In the genomic region with DNA sequence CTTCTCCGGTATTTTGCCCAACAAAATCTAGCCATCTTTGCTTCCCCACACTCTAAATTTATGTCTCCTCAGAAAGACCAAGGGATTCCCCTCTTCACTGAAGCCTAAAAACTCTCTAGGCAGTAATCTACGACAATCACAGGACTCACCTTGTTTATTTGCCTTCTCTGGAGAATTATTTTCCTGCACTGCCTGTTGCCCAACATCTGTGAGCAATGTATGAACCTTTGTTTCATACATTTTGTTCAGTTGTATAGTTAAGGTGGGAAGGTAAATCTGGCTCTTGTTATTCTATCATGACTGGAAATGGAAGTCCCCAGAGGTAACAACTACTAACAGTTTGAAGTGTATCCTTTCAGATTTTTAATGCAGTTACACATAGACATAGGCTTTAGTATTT, we compare ENCODE assay signal across 11 cellular contexts.
DNase-seq lines count a peak whose midpoint lies in the region; ATAC-seq and TF ChIP-seq lines count a peak whose summit lies in the region.
"Had no signal": no experiment of that assay in that cellular context is flagged by ENCODE, and none has a peak within 500 bp of the region (broad histone marks: within the 10 kb centered on the region; RNA-seq: fewer than 3 reads in every experiment).

No MANE protein-coding gene starts in this region.

- CTCF ChIA-PET in HEK293T (lab: Yijun Ruan, JAX), result no interaction called here

- H3K36me3 Mint-ChIP-seq in stimulated activated naive CD8-positive, alpha-beta T cell treated with anti-CD3 and anti-CD28 coated beads, Interleukin-15, Interleukin-2, amounts not matched to agents 100 ng/mL and 50 ng/mL, for 24 hours (ENCODE audit: low read depth), result peaks cover 51% of the 10 kb centered on the region
- peaks cover 22% of the 10 kb centered on the region for H3K36me3 Mint-ChIP-seq in memory B cell

- no peak overlapping the region for H3K27ac Mint-ChIP-seq in stimulated activated naive CD8-positive, alpha-beta T cell treated with anti-CD3 and anti-CD28 coated beads, Interleukin-15, Interleukin-2, amounts not matched to agents 100 ng/mL and 50 ng/mL, for 24 hours
- peak overlapping the region in 1 of 2 donors; percentile 57 for H3K27ac Mint-ChIP-seq in stimulated activated naive CD8-positive, alpha-beta T cell treated with anti-CD3 and anti-CD28 coated beads, Interleukin-15, amount 100 ng/mL, for 72 hours
- H3K27ac Mint-ChIP-seq in memory B cell, result peak overlapping the region; percentile 84

- H3K27me3 Mint-ChIP-seq in stimulated activated naive CD8-positive, alpha-beta T cell treated with anti-CD3 and anti-CD28 coated beads, Interleukin-15, Interleukin-2, amounts not matched to agents 100 ng/mL and 50 ng/mL, for 24 hours, result no peaks in the 10 kb centered on the region
- H3K27me3 Mint-ChIP-seq in stimulated activated naive CD8-positive, alpha-beta T cell treated with anti-CD3 and anti-CD28 coated beads, Interleukin-15, amount 100 ng/mL, for 72 hours, result no peaks in the 10 kb centered on the region
- no peaks in the 10 kb centered on the region for H3K27me3 Mint-ChIP-seq in memory B cell

- no peak for ATAC-seq in stimulated activated naive CD8-positive, alpha-beta T cell treated with anti-CD3 and anti-CD28 coated beads, Interleukin-15, amount 100 ng/mL, for 72 hours
- ATAC-seq in memory B cell (ENCODE audit: low read depth), result no peak
- no peak for ATAC-seq in HG03460 (IDR thresholded peaks at IDR 0.05; ENCODE audit: unreplicated experiment)
- ATAC-seq in HG02610 (IDR thresholded peaks at IDR 0.05; ENCODE audit: unreplicated experiment), result no peak
- ATAC-seq: left ventricle myocardium superior had no signal

- H3K27ac ChIP-seq in substantia nigra (ENCODE audit: low read depth, low read length, poor library complexity, severe bottlenecking), result no peak overlapping the region

- peak overlapping the region; percentile 99 for H3K4me3 Mint-ChIP-seq in stimulated activated naive CD8-positive, alpha-beta T cell treated with anti-CD3 and anti-CD28 coated beads, Interleukin-15, Interleukin-2, amounts not matched to agents 100 ng/mL and 50 ng/mL, for 24 hours
- peak overlapping the region in 1 of 2 donors; percentile 46 for H3K4me3 Mint-ChIP-seq in stimulated activated naive CD8-positive, alpha-beta T cell treated with anti-CD3 and anti-CD28 coated beads, Interleukin-15, amount 100 ng/mL, for 72 hours
- no peak overlapping the region for H3K4me3 Mint-ChIP-seq in memory B cell

- H3K4me1 Mint-ChIP-seq in stimulated activated naive CD8-positive, alpha-beta T cell treated with anti-CD3 and anti-CD28 coated beads, Interleukin-15, Interleukin-2, amounts not matched to agents 100 ng/mL and 50 ng/mL, for 24 hours (ENCODE audit: low read depth), result peaks cover 42% of the 10 kb centered on the region
- peaks cover 34% of the 10 kb centered on the region for H3K4me1 Mint-ChIP-seq in stimulated activated naive CD8-positive, alpha-beta T cell treated with anti-CD3 and anti-CD28 coated beads, Interleukin-15, amount 100 ng/mL, for 72 hours
- peaks cover 31% of the 10 kb centered on the region for H3K4me1 Mint-ChIP-seq in memory B cell

- POLR2A ChIA-PET in HEK293T (lab: Yijun Ruan, JAX), result no interaction called here

- DNase-seq in stimulated activated naive CD8-positive, alpha-beta T cell treated with anti-CD3 and anti-CD28 coated beads, Interleukin-15, amount 100 ng/mL, for 72 hours, result no peak
- peak; percentile 14 for DNase-seq in amniotic epithelial cell (ENCODE audit: low read depth)
- no peak for DNase-seq in memory B cell (ENCODE audit: low spot score in 2 of 2)
- DNase-seq in HEK293T (ENCODE audit: extremely low spot score), result no peak
- DNase-seq in substantia nigra (lab: John Stamatoyannopoulos, UW), result no peak
- DNase-seq: left ventricle myocardium superior, NCI-H748 treated with DMSO at 0.1 percent for 48 hours, T1000 had no signal

- no peaks in the 10 kb centered on the region for H3K9me3 Mint-ChIP-seq in stimulated activated naive CD8-positive, alpha-beta T cell treated with anti-CD3 and anti-CD28 coated beads, Interleukin-15, Interleukin-2, amounts not matched to agents 100 ng/mL and 50 ng/mL, for 24 hours
- H3K9me3 Mint-ChIP-seq in stimulated activated naive CD8-positive, alpha-beta T cell treated with anti-CD3 and anti-CD28 coated beads, Interleukin-15, amount 100 ng/mL, for 72 hours, result no peaks in the 10 kb centered on the region
- H3K9me3 Mint-ChIP-seq in memory B cell, result no peaks in the 10 kb centered on the region

TF ChIP-seq in HEK293T, 16 proteins besides CTCF, POLR2A, EP300 and RAD21:
- TF ChIP-seq ZNF384 (IDR thresholded peaks at IDR 0.05) (no peak), L3MBTL2 (conservative IDR thresholded peaks at IDR 0.05) (no peak), SP1 (IDR thresholded peaks at IDR 0.05) (no peak), HDGF (IDR thresholded peaks at IDR 0.05; ENCODE audit: borderline replicate concordance) (no peak), FOXA1 (IDR thresholded peaks at IDR 0.05) (no peak), TARDBP (IDR thresholded peaks at IDR 0.05) (no peak), FOXK2 (IDR thresholded peaks at IDR 0.05) (no peak), BHLHE40 (IDR thresholded peaks at IDR 0.05; ENCODE audit: borderline replicate concordance) (no peak), SUZ12 (IDR thresholded peaks at IDR 0.05) (no peak), FOXM1 (IDR thresholded peaks at IDR 0.05; ENCODE audit: borderline replicate concordance) (no peak), LEF1 (IDR thresholded peaks at IDR 0.05; ENCODE audit: borderline replicate concordance) (no peak), NFRKB (IDR thresholded peaks at IDR 0.05) (no peak), ELF4 (IDR thresholded peaks at IDR 0.05) (no peak), CTBP1 (IDR thresholded peaks at IDR 0.05; ENCODE audit: borderline replicate concordance) (no peak), ARNT (IDR thresholded peaks at IDR 0.05) (no peak)
- TF ChIP-seq, protein P1, sequence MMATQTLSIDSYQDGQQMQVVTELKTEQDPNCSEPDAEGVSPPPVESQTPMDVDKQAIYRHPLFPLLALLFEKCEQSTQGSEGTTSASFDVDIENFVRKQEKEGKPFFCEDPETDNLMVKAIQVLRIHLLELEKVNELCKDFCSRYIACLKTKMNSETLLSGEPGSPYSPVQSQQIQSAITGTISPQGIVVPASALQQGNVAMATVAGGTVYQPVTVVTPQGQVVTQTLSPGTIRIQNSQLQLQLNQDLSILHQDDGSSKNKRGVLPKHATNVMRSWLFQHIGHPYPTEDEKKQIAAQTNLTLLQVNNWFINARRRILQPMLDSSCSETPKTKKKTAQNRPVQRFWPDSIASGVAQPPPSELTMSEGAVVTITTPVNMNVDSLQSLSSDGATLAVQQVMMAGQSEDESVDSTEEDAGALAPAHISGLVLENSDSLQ (IDR thresholded peaks at IDR 0.05), result no peak
